ENCODE assay signal across 16 cellular contexts in the genomic region with DNA sequence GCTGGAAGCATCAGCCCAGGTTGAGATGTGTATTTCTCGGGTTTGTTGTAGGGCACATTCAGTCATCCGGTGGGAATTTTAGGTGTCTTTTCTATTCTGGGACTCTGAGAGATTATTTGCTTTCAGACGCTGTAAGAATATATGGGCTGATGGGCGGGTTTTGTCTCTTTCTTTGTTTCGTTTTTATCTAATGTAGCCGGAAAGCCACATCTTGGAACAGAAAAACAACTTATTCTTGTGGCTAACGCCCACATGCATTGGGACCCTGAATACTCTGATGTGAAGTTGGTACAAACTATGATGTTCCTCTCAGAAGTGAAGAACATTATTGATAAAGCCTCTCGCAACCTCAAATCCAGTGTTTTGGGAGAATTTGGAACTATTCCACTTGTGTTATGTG. TPM values are rescaled to one million over a fixed set of nuclear protein-coding genes. Genes with fewer than 3 reads are reported as not detected.
DNase-seq lines count a peak whose midpoint lies in the region; ATAC-seq and TF ChIP-seq lines count a peak whose summit lies in the region.
"Had no signal": no experiment of that assay in that cellular context is flagged by ENCODE, and none has a peak within 500 bp of the region (broad histone marks: within the 10 kb centered on the region; RNA-seq: fewer than 3 reads in every experiment).

No MANE protein-coding gene starts in this region.

- ATAC-seq in CD8-positive, alpha-beta T cell: no peak
- peak; percentile 19 for ATAC-seq in stimulated activated naive CD8-positive, alpha-beta T cell treated with anti-CD3 and anti-CD28 coated beads, Interleukin-15, Interleukin-2, amounts not matched to agents 100 U/mL and 50 U/mL, for 24 hours
- ATAC-seq: HepG2 had no signal

- peaks cover 22% of the 10 kb centered on the region for H3K4me1 Mint-ChIP-seq in activated T-cell treated with anti-CD3 and anti-CD28 coated beads, Interleukin-2, amount 50 U/mL, for 24 hours (ENCODE audit: low read depth)
- peaks cover 15% of the 10 kb centered on the region for H3K4me1 Mint-ChIP-seq in CD8-positive, alpha-beta T cell (ENCODE audit: low read depth)
- peaks cover 63% of the 10 kb centered on the region for H3K4me1 Mint-ChIP-seq in activated naive CD8-positive, alpha-beta T cell treated with anti-CD3 and anti-CD28 coated beads for 36 hours

- no peak overlapping the region for H2AFZ ChIP-seq in mammary epithelial cell (ENCODE audit: low read depth, low read length)

- H3K36me3 Mint-ChIP-seq in activated T-cell treated with anti-CD3 and anti-CD28 coated beads, Interleukin-2, amount 50 U/mL, for 24 hours (ENCODE audit: low read depth): peaks cover 91% of the 10 kb centered on the region
- H3K36me3 Mint-ChIP-seq in CD8-positive, alpha-beta T cell: peaks cover 87% of the 10 kb centered on the region
- H3K36me3 Mint-ChIP-seq in activated naive CD8-positive, alpha-beta T cell treated with anti-CD3 and anti-CD28 coated beads for 36 hours: peaks cover 55% of the 10 kb centered on the region

- no peak overlapping the region for H3K4me3 ChIP-seq in CD8-positive, alpha-beta T cell (ENCODE audit: low read depth, low read length)
- H3K4me3 ChIP-seq in mammary epithelial cell (replicated peaks in 1 of 3; ENCODE audit: insufficient read depth in 1 of 3, low read depth in 2 of 3, low read length in 3 of 3): no peak overlapping the region
- H3K4me3 ChIP-seq: HAP-1 had no signal

- no peaks in the 10 kb centered on the region for H3K9me3 Mint-ChIP-seq in activated T-cell treated with anti-CD3 and anti-CD28 coated beads, Interleukin-2, amount 50 U/mL, for 24 hours
- H3K9me3 Mint-ChIP-seq in CD8-positive, alpha-beta T cell: no peaks in the 10 kb centered on the region
- H3K9me3 Mint-ChIP-seq in activated naive CD8-positive, alpha-beta T cell treated with anti-CD3 and anti-CD28 coated beads for 36 hours: no peaks in the 10 kb centered on the region
- H3K9me3 Mint-ChIP-seq: CD8-positive, alpha-beta memory T cell had no signal

- peaks cover 26% of the 10 kb centered on the region for H3K36me3 ChIP-seq in CD8-positive, alpha-beta T cell (ENCODE audit: insufficient read depth, low read length)
- H3K36me3 ChIP-seq in mammary epithelial cell (ENCODE audit: insufficient read depth, low read length): peaks cover 14% of the 10 kb centered on the region

- DNase-seq in activated T-cell treated with anti-CD3 and anti-CD28 coated beads, Interleukin-2, amount 50 U/mL, for 24 hours: no peak
- DNase-seq in activated T-cell treated with anti-CD3 and anti-CD28 coated beads, Interleukin-2, amount 50 U/mL, for 1 hour: no peak
- no peak for DNase-seq in CD8-positive, alpha-beta T cell
- peak; percentile 29 for DNase-seq in activated naive CD8-positive, alpha-beta T cell treated with anti-CD3 and anti-CD28 coated beads for 36 hours
- no peak for DNase-seq in stimulated activated naive CD8-positive, alpha-beta T cell treated with anti-CD3 and anti-CD28 coated beads, Interleukin-15, Interleukin-2, amounts not matched to agents 100 U/mL and 50 U/mL, for 24 hours
- DNase-seq in mammary epithelial cell: no peak
- no peak for DNase-seq in GM03348 (ENCODE audit: low spot score)
- DNase-seq: BE2C; Caco-2; CD8-positive, alpha-beta memory T cell; DMS53; GF-D8 had no signal

- in situ Hi-C loops in mammary epithelial cell (cut with MboI; ENCODE audit: low sequenced_read_pairs in 2 of 2): no loop called here

- dilution Hi-C loops in mammary epithelial cell (cut with HindIII; ENCODE audit: low sequenced_read_pairs): no loop called here

- POLR2A ChIA-PET in CD8-positive, alpha-beta T cell (lab: Charles Lee): no interaction called here

- no TSS peak for BruUV-seq in mammary epithelial cell (replicated peaks; lab: Mats Ljungman, UMichigan)

- H3K9ac ChIP-seq in mammary epithelial cell (ENCODE audit: insufficient read depth, low read length): no peak overlapping the region

- no peaks in the 10 kb centered on the region for H3K9me3 ChIP-seq in CD8-positive, alpha-beta T cell (ENCODE audit: low read length)
- no peaks in the 10 kb centered on the region for H3K9me3 ChIP-seq in mammary epithelial cell (replicated peaks; ENCODE audit: insufficient read depth, low read length)
- H3K9me3 ChIP-seq: BE2C, Caco-2, HAP-1 had no signal

- H3K79me2 ChIP-seq in mammary epithelial cell (ENCODE audit: insufficient read depth, low read length): peaks cover 2% of the 10 kb centered on the region

- no peak for TF ChIP-seq CTCF in CD8-positive, alpha-beta T cell (IDR thresholded peaks at IDR 0.05)
- no peak for TF ChIP-seq CTCF in mammary epithelial cell (conservative IDR thresholded peaks at IDR 0.05 in 1 of 2, IDR thresholded peaks at IDR 0.05 in 1 of 2; ENCODE audit: extremely low read depth in 1 of 2, insufficient read depth in 1 of 2, low read depth in 1 of 2, low read length in 2 of 2)

- H3K27me3 Mint-ChIP-seq in activated T-cell treated with anti-CD3 and anti-CD28 coated beads, Interleukin-2, amount 50 U/mL, for 24 hours: no peaks in the 10 kb centered on the region
- no peaks in the 10 kb centered on the region for H3K27me3 Mint-ChIP-seq in CD8-positive, alpha-beta T cell (ENCODE audit: low read depth)
- H3K27me3 Mint-ChIP-seq in activated naive CD8-positive, alpha-beta T cell treated with anti-CD3 and anti-CD28 coated beads for 36 hours: no peaks in the 10 kb centered on the region

- 84% methylated on average over 8 of the region's 8 CpGs for WGBS in mammary epithelial cell (ENCODE audit: low coverage, missing lambda C conversion rate)

- H3K27ac ChIP-seq in CD8-positive, alpha-beta T cell (ENCODE audit: low read depth, low read length): no peak overlapping the region
- no peak overlapping the region for H3K27ac ChIP-seq in mammary epithelial cell (ENCODE audit: insufficient read depth, low read depth, low read length)
- H3K27ac ChIP-seq: C4-2B had no signal

- H4K20me1 ChIP-seq in mammary epithelial cell (ENCODE audit: insufficient read depth, low read length): no peaks in the 10 kb centered on the region

- H3K27ac Mint-ChIP-seq in activated T-cell treated with anti-CD3 and anti-CD28 coated beads, Interleukin-2, amount 50 U/mL, for 24 hours: peak overlapping the region; percentile 69
- H3K27ac Mint-ChIP-seq in CD8-positive, alpha-beta T cell: peak overlapping the region; percentile 75
- H3K27ac Mint-ChIP-seq in activated naive CD8-positive, alpha-beta T cell treated with anti-CD3 and anti-CD28 coated beads for 36 hours: peak overlapping the region; percentile 78

- H3K4me1 ChIP-seq in CD8-positive, alpha-beta T cell (ENCODE audit: insufficient read depth, low read length): peaks cover 7% of the 10 kb centered on the region
- no peaks in the 10 kb centered on the region for H3K4me1 ChIP-seq in mammary epithelial cell (ENCODE audit: insufficient read depth, low read length)
- H3K4me1 ChIP-seq: BE2C, Caco-2, HAP-1 had no signal

- CTCF ChIA-PET in CD8-positive, alpha-beta T cell (lab: Charles Lee): no interaction called here
- CTCF ChIA-PET in mammary epithelial cell (lab: Charles Lee; ENCODE audit: low non-redundant PET): no interaction called here

- intact Hi-C loops in CD8-positive, alpha-beta T cell (cut with DNase I, micrococcal nuclease): no loop called here
- intact Hi-C loops in mammary epithelial cell (cut with micrococcal nuclease): no loop called here

- H3K27me3 ChIP-seq in CD8-positive, alpha-beta T cell (ENCODE audit: insufficient read depth, low read length): no peaks in the 10 kb centered on the region
- no peaks in the 10 kb centered on the region for H3K27me3 ChIP-seq in mammary epithelial cell (ENCODE audit: insufficient read depth, low read length)
- H3K27me3 ChIP-seq: BE2C had no signal

- H3K4me3 Mint-ChIP-seq in activated T-cell treated with anti-CD3 and anti-CD28 coated beads, Interleukin-2, amount 50 U/mL, for 24 hours: peak overlapping the region; percentile 18
- H3K4me3 Mint-ChIP-seq in CD8-positive, alpha-beta T cell: peak overlapping the region; percentile 26
- peak overlapping the region; percentile 68 for H3K4me3 Mint-ChIP-seq in activated naive CD8-positive, alpha-beta T cell treated with anti-CD3 and anti-CD28 coated beads for 36 hours

- no peak overlapping the region for H3K4me2 ChIP-seq in mammary epithelial cell (ENCODE audit: insufficient read depth, low read depth, low read length)

RNA-seq across cellular contexts. Expression of gene SCGB3A1, which starts 22.4 kb away (rescaled TPM):
- total RNA-seq in CD8-positive, alpha-beta T cell: not detected
- total RNA-seq in activated naive CD8-positive, alpha-beta T cell treated with anti-CD3 and anti-CD28 coated beads for 36 hours: 1 to 10 TPM; 1.1 to 1.7 TPM
- total RNA-seq in mammary epithelial cell: not detected
- not detected for polyA plus RNA-seq in mammary epithelial cell
- not detected for polyA minus RNA-seq in mammary epithelial cell
- total RNA-seq: Caco-2, H1, HepG2 had no signal
- polyA plus RNA-seq: HepG2 had no signal

Comparison
In these comparisons a context has a peak if more than half of its experiments do, and no peak if none do; other contexts are left out.
1. H3K4me3 Mint-ChIP-seq: peak in every context shown above with its lines; median percentile 68 in activated naive CD8-positive, alpha-beta T cell treated with anti-CD3 and anti-CD28 coated beads for 36 hours; 26 in CD8-positive, alpha-beta T cell; 18 in activated T-cell treated with anti-CD3 and anti-CD28 coated beads, Interleukin-2, amount 50 U/mL, for 24 hours.